ENCODE assay signal across 17 cellular contexts in the genomic region with DNA sequence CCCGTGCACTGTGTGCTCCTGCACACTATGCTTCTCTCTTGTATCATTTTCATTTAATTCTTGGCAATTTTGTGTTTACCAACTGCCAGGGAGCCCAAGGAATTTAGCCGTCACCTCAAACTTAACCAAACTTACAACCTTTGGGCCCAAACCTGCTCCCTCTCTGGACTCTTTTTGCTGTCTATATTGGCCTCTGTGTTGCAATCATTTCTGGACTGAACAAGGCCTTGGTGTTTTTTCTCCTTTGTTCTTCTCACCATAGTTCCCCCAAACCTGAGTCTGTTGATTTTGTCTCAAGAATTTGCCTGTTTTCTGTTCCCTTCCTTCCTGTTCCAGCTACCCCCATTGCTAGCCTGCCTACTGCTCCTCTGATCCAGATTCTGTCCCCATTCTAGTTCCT. TPM values are rescaled to one million over a fixed set of nuclear protein-coding genes. Genes with fewer than 3 reads are reported as not detected.
DNase-seq lines count a peak whose midpoint lies in the region; TF ChIP-seq lines count a peak whose summit lies in the region.
"Had no signal": no experiment of that assay in that cellular context is flagged by ENCODE, and none has a peak within 500 bp of the region (broad histone marks: within the 10 kb centered on the region; RNA-seq: fewer than 3 reads in every experiment).

No MANE protein-coding gene starts in this region.

- no peaks in the 10 kb centered on the region for H3K79me2 ChIP-seq in trophoblast cell (ENCODE audit: control insufficient read depth, insufficient read depth, low read length, poor library complexity)

- H3K27me3 ChIP-seq in trophoblast cell (ENCODE audit: insufficient read depth, low read length) = no peaks in the 10 kb centered on the region
- no peaks in the 10 kb centered on the region for H3K27me3 ChIP-seq in MG63
- no peaks in the 10 kb centered on the region for H3K27me3 ChIP-seq in CD4-positive, alpha-beta memory T cell (ENCODE audit: insufficient read depth, low read length)

- BruUV-seq in Calu3 (replicated peaks; lab: Mats Ljungman, UMichigan) = no TSS peak

- H3K4me2 ChIP-seq in trophoblast cell (ENCODE audit: low read length) = no peak overlapping the region

- no peak overlapping the region for H2AK5ac ChIP-seq in trophoblast cell (ENCODE audit: low read length)

- DNase-seq in Calu3 (no peak), MV-4-11 (lab: John Stamatoyannopoulos, UW) (peak; percentile 5), chondrocyte (ENCODE audit: low spot score) (no peak), trophoblast cell (no peak), MG63 (no peak), T-helper 9 cell (no peak)
- DNase-seq in CD4-positive, alpha-beta memory T cell = no peak
- DNase-seq: GDM1, H7, NCI-H1048, NCI-H1436, NCI-H2081, NCI-H2171 treated with DMSO at 0.1 percent for 48 hours, NCI-H446 treated with DMSO at 0.1 percent for 48 hours, SHP77, T-helper 1 cell had no signal

- no peaks in the 10 kb centered on the region for H3K9me3 Mint-ChIP-seq in Calu3 (ENCODE audit: low read depth, unreplicated experiment)
- no peaks in the 10 kb centered on the region for H3K9me3 Mint-ChIP-seq in chondrocyte (ENCODE audit: low read depth)
- H3K9me3 Mint-ChIP-seq in CD4-positive, alpha-beta memory T cell = no peaks in the 10 kb centered on the region

- no peak overlapping the region for H3K4me3 Mint-ChIP-seq in Calu3 (ENCODE audit: low read depth, unreplicated experiment)
- H3K4me3 Mint-ChIP-seq in chondrocyte (ENCODE audit: unreplicated experiment) = no peak overlapping the region
- no peak overlapping the region for H3K4me3 Mint-ChIP-seq in CD4-positive, alpha-beta memory T cell

- H4K91ac ChIP-seq in trophoblast cell (ENCODE audit: low read depth, low read length) = peak overlapping the region; percentile 43

- TF ChIP-seq CTCF in Calu3 (IDR thresholded peaks at IDR 0.05; ENCODE audit: unreplicated experiment) (no peak), chondrocyte (IDR thresholded peaks at IDR 0.05) (no peak)

- no peak overlapping the region for H3K27ac ChIP-seq in trophoblast cell (ENCODE audit: low read depth, low read length)
- no peak overlapping the region for H3K27ac ChIP-seq in CD4-positive, alpha-beta memory T cell (ENCODE audit: low read depth, low read length)
- H3K27ac ChIP-seq: C4-2B had no signal

- peak overlapping the region; percentile 24 for H2BK12ac ChIP-seq in trophoblast cell (ENCODE audit: low read length)

- no peak overlapping the region for H3K14ac ChIP-seq in trophoblast cell (ENCODE audit: low read length)

- H2BK5ac ChIP-seq in trophoblast cell (ENCODE audit: low read depth, low read length, poor library complexity) = peak overlapping the region; percentile 15

- POLR2A ChIA-PET in CD4-positive, alpha-beta memory T cell (lab: Charles Lee; ENCODE audit: partially characterized antibody) = no interaction called here

- H3K23ac ChIP-seq in trophoblast cell (ENCODE audit: low read length) = no peak overlapping the region

- H3K4me1 ChIP-seq in trophoblast cell (ENCODE audit: control insufficient read depth in 1 of 2, insufficient read depth in 2 of 2, low read length in 2 of 2) = peaks cover 3 to 9% of the 10 kb centered on the region in 2 experiments
- H3K4me1 ChIP-seq in CD4-positive, alpha-beta memory T cell (ENCODE audit: insufficient read depth, low read length) = no peaks in the 10 kb centered on the region

- H3K27me3 Mint-ChIP-seq in Calu3 (ENCODE audit: unreplicated experiment) = no peaks in the 10 kb centered on the region
- H3K27me3 Mint-ChIP-seq in chondrocyte (ENCODE audit: low read depth) = no peaks in the 10 kb centered on the region
- H3K27me3 Mint-ChIP-seq in CD4-positive, alpha-beta memory T cell = peaks cover 2 to 3% of the 10 kb centered on the region in 2 donors

- peak overlapping the region; percentile 47 for H3K4ac ChIP-seq in trophoblast cell (ENCODE audit: low read depth, low read length)

- H3K4me1 Mint-ChIP-seq in Calu3 (ENCODE audit: low read depth, unreplicated experiment) (peaks cover 72% of the 10 kb centered on the region), chondrocyte (ENCODE audit: low read depth) (peaks cover 81% of the 10 kb centered on the region)
- H3K4me1 Mint-ChIP-seq in CD4-positive, alpha-beta memory T cell = peaks cover under 1 to 8% (median under 1%) of the 10 kb centered on the region in 4 donors

- CTCF ChIA-PET in Calu3 (lab: Charles Lee) = no interaction called here
- CTCF ChIA-PET in CD4-positive, alpha-beta memory T cell (lab: Charles Lee; ENCODE audit: partially characterized antibody) = no interaction called here

- no peak overlapping the region for H2BK120ac ChIP-seq in trophoblast cell (ENCODE audit: insufficient read depth, low read length, poor library complexity)

- peaks cover 3% of the 10 kb centered on the region for H3K79me1 ChIP-seq in trophoblast cell (ENCODE audit: low read length)

- H3K4me3 ChIP-seq in trophoblast cell (ENCODE audit: low read depth, low read length) (no peak overlapping the region), MG63 (no peak overlapping the region)
- H3K4me3 ChIP-seq in CD4-positive, alpha-beta memory T cell (ENCODE audit: low read length in 2 of 2) = no peak overlapping the region

- no peak overlapping the region for H2AFZ ChIP-seq in trophoblast cell (ENCODE audit: insufficient read depth, low read length, poor library complexity)

- H3K36me3 Mint-ChIP-seq in Calu3 (ENCODE audit: insufficient read depth, unreplicated experiment) (peaks cover 8% of the 10 kb centered on the region), chondrocyte (ENCODE audit: low read depth) (peaks cover 20% of the 10 kb centered on the region)
- H3K36me3 Mint-ChIP-seq in CD4-positive, alpha-beta memory T cell = peaks cover 0 to 2% of the 10 kb centered on the region in 2 donors

- intact Hi-C loops in Calu3 (cut with micrococcal nuclease; ENCODE audit: unreplicated experiment) = no loop called here
- intact Hi-C loops in CD4-positive, alpha-beta memory T cell (cut with micrococcal nuclease) = no loop called here

- no peaks in the 10 kb centered on the region for H3K9me3 ChIP-seq in trophoblast cell (ENCODE audit: insufficient read depth, low read depth, low read length)
- H3K9me3 ChIP-seq in MG63 = no peaks in the 10 kb centered on the region
- H3K9me3 ChIP-seq in CD4-positive, alpha-beta memory T cell (ENCODE audit: control insufficient read depth in 1 of 2, low read length in 2 of 2) = no peaks in the 10 kb centered on the region

- no CpG with 5 or more reads among the region's 2 CpGs for WGBS in trophoblast cell (ENCODE audit: extremely low coverage, insufficient coverage, insufficient read length)

- peaks cover 0 to 5% of the 10 kb centered on the region in 2 experiments for H3K36me3 ChIP-seq in trophoblast cell (ENCODE audit: control insufficient read depth in 1 of 2, insufficient read depth in 2 of 2, low read length in 2 of 2)
- H3K36me3 ChIP-seq in MG63 = peaks cover 31% of the 10 kb centered on the region
- H3K36me3 ChIP-seq in CD4-positive, alpha-beta memory T cell (ENCODE audit: insufficient read depth, low read length) = no peaks in the 10 kb centered on the region

- H4K8ac ChIP-seq in trophoblast cell (ENCODE audit: low read depth, low read length) = no peak overlapping the region

- no peak overlapping the region for H3K9ac ChIP-seq in trophoblast cell (ENCODE audit: low read length)

- no peak overlapping the region for H4K12ac ChIP-seq in trophoblast cell (ENCODE audit: low read depth, low read length)

- H3K27ac Mint-ChIP-seq in Calu3 (ENCODE audit: unreplicated experiment) = peak overlapping the region; percentile 10
- peak overlapping the region; percentile 75 for H3K27ac Mint-ChIP-seq in chondrocyte (ENCODE audit: unreplicated experiment)
- no peak overlapping the region for H3K27ac Mint-ChIP-seq in CD4-positive, alpha-beta memory T cell

- no peak overlapping the region for H3K18ac ChIP-seq in trophoblast cell (ENCODE audit: low read length)

RNA-seq across cellular contexts. Expression of a gene that starts 19.2 kb away (rescaled TPM):
- 22.3 and 28.2 TPM in 2 replicates for total RNA-seq in Calu3 (2022)
- total RNA-seq in chondrocyte = 32.2 to 39.3 TPM (median 33.3 TPM) in 3 replicates
- polyA plus RNA-seq in trophoblast cell (2013) = 29.5 and 31.4 TPM in 2 replicates
- total RNA-seq in MG63 (2014; rRNA removed; shearing (Covaris generic); ENCODE audit: low replicate concordance) = 20.9 and 34.8 TPM in 2 replicates
- 1 to 10 TPM; 8.7 to 9.7 TPM for total RNA-seq in CD4-positive, alpha-beta memory T cell
- 1 to 10 TPM; 1.4 to 2.6 TPM for polyA plus RNA-seq in CD4-positive, alpha-beta memory T cell

Comparison
In these comparisons a context has a peak if more than half of its experiments do, and no peak if none do; other contexts are left out.
1. H3K27ac Mint-ChIP-seq: peak in Calu3 (single experiment) and chondrocyte (single experiment); none in CD4-positive, alpha-beta memory T cell (0 of 7).